8 cellular contexts compared by ENCODE assay signal in genomic region chr1:27341525-27342252, GRCh38. TPM values are rescaled to one million over a fixed set of nuclear protein-coding genes. Genes with fewer than 3 reads are reported as not detected.
DNase-seq lines count a peak whose midpoint lies in the region; ATAC-seq, FAIRE-seq and TF ChIP-seq lines count a peak whose summit lies in the region.

TSS of gene SYTL1 (plus strand) at chr1:27342022. CDS start at chr1:27345335, 3,313 bp downstream.

- 35 to 47% methylated on average over 11 to 22 of the region's 22 CpGs for WGBS in endodermal cell (ENCODE audit: insufficient coverage in 1 of 2, insufficient read length in 1 of 2), 2 experiments

- H3K27me3 ChIP-seq in endodermal cell (ENCODE audit: control insufficient read depth, insufficient read depth, low read length, poor library complexity, severe bottlenecking), result no peaks in the 10 kb centered on the region

- no peak within 1 kb of the TSS for H3K9ac ChIP-seq in endodermal cell (ENCODE audit: extremely low read depth, low read length, poor library complexity, severe bottlenecking)

- H3K36me3 ChIP-seq in endodermal cell (ENCODE audit: control insufficient read depth, insufficient read depth, low read length), result no peaks in the 10 kb centered on the region

- H3K27ac ChIP-seq in endodermal cell (ENCODE audit: low read depth, low read length) (no peak within 1 kb of the TSS), coronary artery (no peak within 1 kb of the TSS)

- peak; percentile 86 for DNase-seq in GM12891 (ENCODE audit: insufficient read length, low spot score)
- peak; percentile 84 for DNase-seq in NOMO-1 treated with DMSO at 0.1 percent for 48 hours (lab: John Stamatoyannopoulos, UW; ENCODE audit: unreplicated experiment)
- peak; percentile 80 for DNase-seq in activated CD8-positive, alpha-beta T cell treated with anti-CD3 and anti-CD28 coated beads, Interleukin-2, amount 10 ng/mL, durations not matched to agents 7 days and 5 days
- DNase-seq in endodermal cell, result peak; percentile 88
- DNase-seq in naive B cell, result peak; percentile 87
- DNase-seq in coronary artery (ENCODE audit: low spot score), result no peak

- CTCF ChIA-PET in activated CD8-positive, alpha-beta T cell treated with anti-CD3 and anti-CD28 coated beads, Interleukin-2, amount 10 ng/mL, durations not matched to agents 7 days and 5 days (lab: Charles Lee), result interaction anchor here (0.8 to 7.2 kb wide), 13 partner anchors 9 to 265 kb away, joined by 3 to 99 read pairs (median 5); no protein-coding TSS in a partner anchor

- POLR2A ChIA-PET in activated CD8-positive, alpha-beta T cell treated with anti-CD3 and anti-CD28 coated beads, Interleukin-2, amount 10 ng/mL, durations not matched to agents 7 days and 5 days (lab: Charles Lee), result interaction anchor here (0.6 to 5.0 kb wide), 10 partner anchors 9 to 329 kb away, joined by 3 to 56 read pairs (median 4); no protein-coding TSS in a partner anchor

- TF ChIP-seq CTCF in endodermal cell (conservative IDR thresholded peaks at IDR 0.05), result no peak
- no peak for TF ChIP-seq CTCF in coronary artery (IDR thresholded peaks at IDR 0.05)

- peaks cover 52% of the 10 kb centered on the region for H3K4me1 Mint-ChIP-seq in activated CD8-positive, alpha-beta T cell treated with anti-CD3 and anti-CD28 coated beads, Interleukin-2, amount 10 ng/mL, durations not matched to agents 7 days and 5 days (ENCODE audit: low read depth)
- H3K4me1 Mint-ChIP-seq in endodermal cell (peaks cover 27% of the 10 kb centered on the region), naive B cell (peaks cover 51 to 76% (median 66%) of the 10 kb centered on the region in 3 donors)

- FAIRE-seq in GM12891 (lab: Jason Lieb, UNC), result no peak

- H3K9me3 ChIP-seq in endodermal cell (ENCODE audit: control insufficient read depth, low read length), result no peaks in the 10 kb centered on the region

- peak within 1 kb of the TSS; percentile 96 for H3K27ac Mint-ChIP-seq in activated CD8-positive, alpha-beta T cell treated with anti-CD3 and anti-CD28 coated beads, Interleukin-2, amount 10 ng/mL, durations not matched to agents 7 days and 5 days
- H3K27ac Mint-ChIP-seq in endodermal cell (peak within 1 kb of the TSS; percentile 76), naive B cell (peak within 1 kb of the TSS; percentile 87 to 98 (median 96))

- peaks cover 36% of the 10 kb centered on the region for H3K36me3 Mint-ChIP-seq in activated CD8-positive, alpha-beta T cell treated with anti-CD3 and anti-CD28 coated beads, Interleukin-2, amount 10 ng/mL, durations not matched to agents 7 days and 5 days (ENCODE audit: low read depth)
- H3K36me3 Mint-ChIP-seq in endodermal cell (ENCODE audit: low read depth) (peaks cover 5% of the 10 kb centered on the region), naive B cell (peaks cover 0 to 8% of the 10 kb centered on the region in 2 donors)

- H3K27me3 Mint-ChIP-seq in activated CD8-positive, alpha-beta T cell treated with anti-CD3 and anti-CD28 coated beads, Interleukin-2, amount 10 ng/mL, durations not matched to agents 7 days and 5 days (ENCODE audit: low read depth), result no peaks in the 10 kb centered on the region
- no peaks in the 10 kb centered on the region for H3K27me3 Mint-ChIP-seq in endodermal cell (ENCODE audit: insufficient read depth)
- H3K27me3 Mint-ChIP-seq in naive B cell, result no peaks in the 10 kb centered on the region

- H3K4me1 ChIP-seq in endodermal cell (ENCODE audit: control insufficient read depth, insufficient read depth, low read length), result no peaks in the 10 kb centered on the region

- ATAC-seq in HG03175 (IDR thresholded peaks at IDR 0.05; ENCODE audit: unreplicated experiment) (peak; percentile 41), naive B cell (ENCODE audit: low read depth in 2 of 2) (peak; percentile 82 to 88), HG03469 (IDR thresholded peaks at IDR 0.05; ENCODE audit: unreplicated experiment) (no peak)
- ATAC-seq in activated CD8-positive, alpha-beta T cell treated with anti-CD3 and anti-CD28 coated beads, Interleukin-2, amount 10 ng/mL, durations not matched to agents 7 days and 5 days, result peak; percentile 77

- H3K9me3 Mint-ChIP-seq in activated CD8-positive, alpha-beta T cell treated with anti-CD3 and anti-CD28 coated beads, Interleukin-2, amount 10 ng/mL, durations not matched to agents 7 days and 5 days (ENCODE audit: insufficient read depth), result no peaks in the 10 kb centered on the region
- H3K9me3 Mint-ChIP-seq in endodermal cell (no peaks in the 10 kb centered on the region), naive B cell (peaks cover 0 to 7% (median 0%) of the 10 kb centered on the region in 7 donors)

- H3K4me3 ChIP-seq in endodermal cell (ENCODE audit: low read length), result peak within 1 kb of the TSS; percentile 51
- H3K4me3 ChIP-seq in coronary artery, result no peak within 1 kb of the TSS

- H3K4me3 Mint-ChIP-seq in activated CD8-positive, alpha-beta T cell treated with anti-CD3 and anti-CD28 coated beads, Interleukin-2, amount 10 ng/mL, durations not matched to agents 7 days and 5 days, result peak within 1 kb of the TSS; percentile 91
- H3K4me3 Mint-ChIP-seq in endodermal cell (peak within 1 kb of the TSS; percentile 43), naive B cell (peak within 1 kb of the TSS; percentile 87 to 98 (median 93))

- TF ChIP-seq POLR2A in GM12891 (IDR thresholded peaks at IDR 0.05; ENCODE audit: low read depth, low read length), result no peak

TF ChIP-seq in GM12891, 5 proteins besides CTCF, POLR2A, EP300 and RAD21:
- TF ChIP-seq SPI1 (IDR thresholded peaks at IDR 0.05; ENCODE audit: low read depth, low read length) (peak; percentile 74), POU2F2 (IDR thresholded peaks at IDR 0.05; ENCODE audit: low read depth, low read length) (no peak)

RNA-seq across cellular contexts. Expression of gene SYTL1, which starts in this region (rescaled TPM):
- 25.2 TPM for polyA plus RNA-seq in GM12891 (2012; ENCODE audit: low read depth, missing spikeins)
- total RNA-seq in activated CD8-positive, alpha-beta T cell treated with anti-CD3 and anti-CD28 coated beads, Interleukin-2, amount 10 ng/mL, durations not matched to agents 7 days and 5 days, result 10 to 100 TPM; 81.0 to 83.1 TPM
- total RNA-seq in endodermal cell, result 1 to 10 TPM; 6.7 to 7.5 TPM
- polyA plus RNA-seq in endodermal cell (2013, experiment 1 of 2), result 3.2 TPM
- polyA plus RNA-seq in endodermal cell (2013, experiment 2 of 2), result 4.9 TPM
- 100 to 1,000 TPM in 1 of 6 donors, 10 to 100 TPM in 5; 63.3 to 110 (median 79.9) TPM for polyA plus RNA-seq in naive B cell (ENCODE audit: low read depth in 6 of 6)

Comparison
In these comparisons a context has a peak if more than half of its experiments do, and no peak if none do; other contexts are left out.
1. RNA of gene SYTL1 (total RNA-seq): 81.0 to 83.1 TPM in activated CD8-positive, alpha-beta T cell treated with anti-CD3 and anti-CD28 coated beads, Interleukin-2, amount 10 ng/mL, durations not matched to agents 7 days and 5 days; 6.7 to 7.5 TPM in endodermal cell; every median in the first group is over 4 times any median in the second.
2. H3K4me3 Mint-ChIP-seq: peak in every context shown above with its lines; median percentile 93 in naive B cell; 91 in activated CD8-positive, alpha-beta T cell treated with anti-CD3 and anti-CD28 coated beads, Interleukin-2, amount 10 ng/mL, durations not matched to agents 7 days and 5 days; 43 in endodermal cell.
3. Peak in every context shown above with its lines, with median percentiles within 50 percentile points of each other: H3K27ac Mint-ChIP-seq.